9 cellular contexts compared by ENCODE assay signal in genomic region chr1:222794656-222795474, GRCh38. TPM values are rescaled to one million over a fixed set of nuclear protein-coding genes. Genes with fewer than 3 reads are reported as not detected.
DNase-seq lines count a peak whose midpoint lies in the region; ATAC-seq and TF ChIP-seq lines count a peak whose summit lies in the region.
"Had no signal": no experiment of that assay in that cellular context is flagged by ENCODE, and none has a peak within 500 bp of the region (broad histone marks: within the 10 kb centered on the region; RNA-seq: fewer than 3 reads in every experiment).

No MANE protein-coding gene starts in this region.

- ATAC-seq in Panc1 (0 out of 2 replicates have a peak, but pooled peaks have one; percentile 28), gastroesophageal sphincter (peak; percentile 25), GM21737 (IDR thresholded peaks at IDR 0.05; ENCODE audit: unreplicated experiment) (no peak)

- H3K4me1 ChIP-seq in Panc1 (ENCODE audit: control insufficient read depth, insufficient read depth, low read length), result no peaks in the 10 kb centered on the region
- H3K4me1 ChIP-seq in gastroesophageal sphincter, result peaks cover 0 to 11% (median 0%) of the 10 kb centered on the region in 3 donors
- peaks cover 9 to 31% (median 9%) of the 10 kb centered on the region in 4 donors for H3K4me1 ChIP-seq in stomach

- POLR2A ChIA-PET in Panc1 (lab: Charles Lee), result interaction anchor here (0.5 to 0.6 kb wide), 2 partner anchors 291 to 1379 kb away, joined by 3 read pairs; no protein-coding TSS in a partner anchor

- CTCF ChIA-PET in Panc1 (lab: Charles Lee), result interaction anchor here (1.0 kb wide), 1 partner anchor 335 kb away, joined by 3 read pairs; no protein-coding TSS in a partner anchor

- no peak for TF ChIP-seq POLR2A in gastroesophageal sphincter (IDR thresholded peaks at IDR 0.05)
- no peak for TF ChIP-seq POLR2A in stomach (IDR thresholded peaks at IDR 0.05)
- no peak for TF ChIP-seq POLR2A in erythroblast (IDR thresholded peaks at IDR 0.05; ENCODE audit: low read length)

- BruUV-seq in Panc1 (replicated peaks; lab: Mats Ljungman, UMichigan), result no TSS peak

- 100% methylated on average over 1 of the region's 6 CpGs; no CpG with 5 or more reads in 1 of the 2 donors for WGBS in gastroesophageal sphincter (ENCODE audit: low coverage in 1 of 2), 2 donors
- WGBS in stomach, 5 donors, result 63 to 90% (median 76%) methylated on average over 5 to 6 of the region's 6 CpGs

- H3K36me3 ChIP-seq in Panc1 (ENCODE audit: control insufficient read depth, insufficient read depth, low read length), result no peaks in the 10 kb centered on the region
- no peaks in the 10 kb centered on the region for H3K36me3 ChIP-seq in gastroesophageal sphincter
- no peaks in the 10 kb centered on the region for H3K36me3 ChIP-seq in stomach

- DNase-seq in NCI-H82 (lab: John Stamatoyannopoulos, UW) (peak; percentile 16), NCI-H82 treated with DMSO at 0.1 percent for 48 hours (lab: John Stamatoyannopoulos, UW; ENCODE audit: unreplicated experiment) (no peak), Panc1 (ENCODE audit: low read depth, low spot score) (no peak), stomach (peak; percentile 45), T1000 (lab: John Stamatoyannopoulos, UW) (no peak), erythroblast (lab: John Stamatoyannopoulos, UW) (no peak)
- DNase-seq: C1 segment of cervical spinal cord had no signal

- in situ Hi-C loops in Panc1 (cut with HindIII; ENCODE audit: low pct_unique_long_range_greater_than_20kb, low sequenced_read_pairs), result no loop called here

- H3K27me3 ChIP-seq in Panc1 (ENCODE audit: control insufficient read depth, insufficient read depth, low read length) (peaks cover 6% of the 10 kb centered on the region; the same call in 1 of the 2 replicates), gastroesophageal sphincter (no peaks in the 10 kb centered on the region), stomach (no peaks in the 10 kb centered on the region)

- peak; percentile 42; the same call in 1 of the 2 replicates for TF ChIP-seq CTCF in Panc1 (IDR thresholded peaks at IDR 0.05)
- no peak for TF ChIP-seq CTCF in gastroesophageal sphincter (IDR thresholded peaks at IDR 0.05)
- no peak for TF ChIP-seq CTCF in stomach (IDR thresholded peaks at IDR 0.05)

- H3K9me3 ChIP-seq in Panc1 (ENCODE audit: control insufficient read depth, insufficient read depth, low read depth, low read length), result no peaks in the 10 kb centered on the region
- H3K9me3 ChIP-seq in gastroesophageal sphincter, result no peaks in the 10 kb centered on the region
- H3K9me3 ChIP-seq in stomach, result no peaks in the 10 kb centered on the region

- intact Hi-C loops in Panc1 (cut with micrococcal nuclease; ENCODE audit: unreplicated experiment) (no loop called here), stomach (cut with DNase I; ENCODE audit: low total_unique reads) (loop anchor here (5.0 kb wide), 1 partner anchor 287 kb away; no protein-coding TSS in a partner anchor)

- TF ChIP-seq EP300 in gastroesophageal sphincter (IDR thresholded peaks at IDR 0.05) (no peak), stomach (IDR thresholded peaks at IDR 0.05) (no peak)

- H3K27ac ChIP-seq in Panc1 (ENCODE audit: low read length) (no peak overlapping the region), gastroesophageal sphincter (no peak overlapping the region), stomach (no peak overlapping the region)

- no peak overlapping the region for H3K4me3 ChIP-seq in Panc1 (ENCODE audit: low read depth in 2 of 2, low read length in 2 of 2)
- no peak overlapping the region for H3K4me3 ChIP-seq in gastroesophageal sphincter
- H3K4me3 ChIP-seq in stomach, result no peak overlapping the region

RNA-seq across cellular contexts. Expression of gene DISP1, which starts 20.0 kb away (rescaled TPM):
- total RNA-seq in Panc1 (2021; ENCODE audit: unreplicated experiment) (4.2 TPM), gastroesophageal sphincter (10 to 100 TPM in 3 of 4 donors, 1 to 10 TPM in 1; 6.5 to 24.7 (median 15.4) TPM), stomach (100 to 1,000 TPM in 1 of 5 donors, 10 to 100 TPM in 2, 1 to 10 TPM in 1, not detected in 1; 4.9 to 277 (median 18.8) TPM)
- 3.1 TPM for polyA plus RNA-seq in Panc1 (2012; ENCODE audit: insufficient read length)
- 1 to 10 TPM in 2 of 3 donors, under 1 TPM in 1; 0.87 to 2.6 (median 1.9) TPM for polyA plus RNA-seq in stomach

RNA-seq across cellular contexts. Expression of gene FAM177B, which starts 57.9 kb away (rescaled TPM):
- total RNA-seq in Panc1 (2021; ENCODE audit: unreplicated experiment) (not detected), gastroesophageal sphincter (under 1 TPM in 1 of 4 donors, not detected in 3; 0.73 TPM), stomach (10 to 100 TPM in 2 of 5 donors, 1 to 10 TPM in 1, not detected in 2; 4.1 to 39.7 (median 21.9) TPM)
- polyA plus RNA-seq in Panc1 (2012; ENCODE audit: insufficient read length), result not detected
- 10 to 100 TPM in 1 of 3 donors, 1 to 10 TPM in 2; 2.0 to 53.9 (median 5.9) TPM for polyA plus RNA-seq in stomach

Comparison
In these comparisons a context has a peak if more than half of its experiments do, and no peak if none do; other contexts are left out.
1. DNase-seq: peak in NCI-H82 (single experiment) and stomach (single experiment); none in NCI-H82 treated with DMSO at 0.1 percent for 48 hours (single experiment), Panc1 (single experiment), T1000 (single experiment) and erythroblast (0 of 2).